20 cellular contexts compared by ENCODE assay signal in the genomic region with DNA sequence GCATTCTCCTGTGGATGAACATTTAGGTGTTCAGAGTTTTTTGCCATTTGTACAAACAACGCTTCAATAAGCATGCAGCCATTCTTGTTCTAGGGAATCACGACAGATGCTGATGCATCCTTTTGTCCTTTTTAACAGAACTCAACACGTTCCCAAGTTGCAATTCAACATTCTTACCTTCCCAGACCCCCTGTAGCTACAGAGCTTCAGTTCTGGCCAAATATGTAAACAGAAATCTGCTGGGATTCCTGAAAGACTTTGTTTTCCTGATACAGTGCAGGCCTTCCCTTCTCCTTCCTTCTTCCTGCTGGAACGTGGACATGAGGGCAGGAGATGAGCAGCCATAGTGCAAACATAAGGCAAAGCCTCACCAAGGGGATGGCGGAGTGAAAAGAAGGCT. TPM values are rescaled to one million over a fixed set of nuclear protein-coding genes. Genes with fewer than 3 reads are reported as not detected.
DNase-seq lines count a peak whose midpoint lies in the region; ATAC-seq, FAIRE-seq and TF ChIP-seq lines count a peak whose summit lies in the region.
"Had no signal": no experiment of that assay in that cellular context is flagged by ENCODE, and none has a peak within 500 bp of the region (broad histone marks: within the 10 kb centered on the region; RNA-seq: fewer than 3 reads in every experiment).

No MANE protein-coding gene starts in this region.

- H3K9me3 ChIP-seq in H1 (ENCODE audit: insufficient read depth in 2 of 2, low read depth in 1 of 2, low read length in 1 of 2), result no peaks in the 10 kb centered on the region
- H3K9me3 ChIP-seq: A549; BE2C; BLaER1 treated with 17β-estradiol and CSF1 and Interleukin-3, amounts not matched to agents 10 nM and 100 nM had no signal

- H3K23me2 ChIP-seq in H1 (ENCODE audit: low read depth, low read length), result no peaks in the 10 kb centered on the region; the same call in 1 of the 2 replicates

- H3K4me3 ChIP-seq in GM23338, result no peak overlapping the region
- H3K4me3 ChIP-seq in H1 (ENCODE audit: extremely low read depth in 1 of 4, insufficient read depth in 2 of 4, low read depth in 3 of 4, low read length in 4 of 4), result no peak overlapping the region
- H3K4me3 ChIP-seq in H7 (ENCODE audit: insufficient read depth, low read depth, low read length), result no peak overlapping the region
- H3K4me3 ChIP-seq: A549; BLaER1 treated with 17β-estradiol and CSF1 and Interleukin-3, amounts not matched to agents 10 nM and 100 nM; GM12878 had no signal

- no peak overlapping the region for H2BK12ac ChIP-seq in H1 (ENCODE audit: low read depth, low read length)

- peaks cover 2% of the 10 kb centered on the region; the same call in 1 of the 2 replicates for H3K79me1 ChIP-seq in H1 (ENCODE audit: low read depth, low read length)

- H4K20me1 ChIP-seq in GM23338 (replicated peaks; ENCODE audit: insufficient read depth), result no peaks in the 10 kb centered on the region
- no peaks in the 10 kb centered on the region for H4K20me1 ChIP-seq in H1 (replicated peaks in 1 of 2; ENCODE audit: control insufficient read depth in 1 of 2, insufficient read depth in 2 of 2, low read length in 2 of 2)
- H4K20me1 ChIP-seq: BLaER1 treated with 17β-estradiol and CSF1 and Interleukin-3, amounts not matched to agents 10 nM and 100 nM had no signal

- H3K14ac ChIP-seq in H1 (ENCODE audit: insufficient read length), result no peak overlapping the region

- no peaks in the 10 kb centered on the region for H3K9me3 Mint-ChIP-seq in GM23338
- H3K9me3 Mint-ChIP-seq: CD4-positive, alpha-beta T cell; CD8-positive, alpha-beta memory T cell had no signal

- FAIRE-seq in H1 (lab: Jason Lieb, UNC), result no peak
- FAIRE-seq in D721Med (lab: Jason Lieb, UNC), result no peak
- FAIRE-seq: A549, GM12878 had no signal

- no peak for TF ChIP-seq RAD21 in H1 (IDR thresholded peaks at IDR 0.05 in 1 of 2, conservative IDR thresholded peaks at IDR 0.05 in 1 of 2; ENCODE audit: low read depth in 2 of 2, low read length in 2 of 2)

- H3K36me3 ChIP-seq in GM23338 (ENCODE audit: insufficient read depth) (no peaks in the 10 kb centered on the region), H1 (ENCODE audit: control insufficient read depth in 2 of 4, insufficient read depth in 4 of 4, low read length in 3 of 4) (no peaks in the 10 kb centered on the region), H7 (replicated peaks; ENCODE audit: control insufficient read depth, insufficient read depth, low read length) (no peaks in the 10 kb centered on the region)
- H3K36me3 ChIP-seq: BE2C; BLaER1 treated with 17β-estradiol and CSF1 and Interleukin-3, amounts not matched to agents 10 nM and 100 nM had no signal

- no peaks in the 10 kb centered on the region for H3K79me2 ChIP-seq in GM23338 (replicated peaks; ENCODE audit: insufficient read depth)
- H3K79me2 ChIP-seq in H1 (ENCODE audit: control insufficient read depth in 1 of 2, insufficient read depth in 2 of 2, low read length in 2 of 2), result no peaks in the 10 kb centered on the region

- H2AFZ ChIP-seq in GM23338 (no peak overlapping the region), H1 (ENCODE audit: low read length) (no peak overlapping the region)

- no peak for TF ChIP-seq CTCF in GM23338 (conservative IDR thresholded peaks at IDR 0.05; ENCODE audit: low read depth in 2 of 2)
- TF ChIP-seq CTCF in H1 (IDR thresholded peaks at IDR 0.05; ENCODE audit: control extremely low read depth in 1 of 3, insufficient read depth in 1 of 3, low read depth in 1 of 3, low read length in 3 of 3), result no peak
- no peak for TF ChIP-seq CTCF in D721Med (IDR thresholded peaks at IDR 0.05; ENCODE audit: insufficient read depth, missing control alignments)

- no peaks in the 10 kb centered on the region for H3K36me3 Mint-ChIP-seq in GM23338 (ENCODE audit: low read depth)
- H3K36me3 Mint-ChIP-seq: CD14-positive monocyte; CD8-positive, alpha-beta memory T cell had no signal

- H2AK5ac ChIP-seq in H1 (ENCODE audit: low read depth, low read length), result 0 out of 2 replicates have a peak overlapping the region, but pooled peaks have one; percentile 56

- TF ChIP-seq POLR2A in H1 (IDR thresholded peaks at IDR 0.05; ENCODE audit: control extremely low read depth in 1 of 2, low read depth in 2 of 2, low read length in 2 of 2), result no peak

- H4K91ac ChIP-seq in H1 (replicated peaks; ENCODE audit: insufficient read length, low read length), result no peak overlapping the region

- H3K27ac ChIP-seq in GM23338 (ENCODE audit: low read depth), result no peak overlapping the region
- H3K27ac ChIP-seq in H1 (ENCODE audit: low read depth, low read length), result no peak overlapping the region
- H3K27ac ChIP-seq: A549; BLaER1 treated with 17β-estradiol and CSF1 and Interleukin-3, amounts not matched to agents 10 nM and 100 nM had no signal

- H3K4ac ChIP-seq in H1 (replicated peaks; ENCODE audit: insufficient read length, low read depth, low read length), result no peak overlapping the region

- no peak overlapping the region for H2BK20ac ChIP-seq in H1 (ENCODE audit: low read length)

- peaks cover 2% of the 10 kb centered on the region for H3K27me3 Mint-ChIP-seq in GM23338 (ENCODE audit: insufficient read depth, low read depth, poor library complexity)

- CTCF ChIA-PET in H1 (lab: Charles Lee; ENCODE audit: partially characterized antibody), result interaction anchor here (1.0 to 1.6 kb wide), 3 partner anchors 18 to 88 kb away, joined by 3 to 4 read pairs (median 3); no protein-coding TSS in a partner anchor

- TF ChIP-seq EP300 in H1 (IDR thresholded peaks at IDR 0.05; ENCODE audit: borderline replicate concordance in 1 of 2, low read depth in 2 of 2, low read length in 2 of 2), result no peak

- H3K9me2 ChIP-seq in GM23338 (ENCODE audit: insufficient read depth), result no peaks in the 10 kb centered on the region

- no peak overlapping the region for H3K18ac ChIP-seq in H1 (ENCODE audit: extremely low read depth, low read length)

- H2BK120ac ChIP-seq in H1 (replicated peaks; ENCODE audit: low read depth, low read length), result no peak overlapping the region

- peak; percentile 57 for DNase-seq in ELF-1 (ENCODE audit: low read depth, low spot score)
- peak; percentile 58 for DNase-seq in GM23338 (ENCODE audit: low spot score)
- DNase-seq in H1 (ENCODE audit: low read depth in 1 of 2, low spot score in 2 of 2), result no peak
- DNase-seq in D721Med (ENCODE audit: insufficient read length, low spot score), result no peak
- DNase-seq in anterior cingulate cortex (lab: John Stamatoyannopoulos, UW), result no peak
- DNase-seq in H7, result no peak
- DNase-seq: 8988T; ACHN; AML-193; BE2C; CD4-positive, alpha-beta T cell; CD8-positive, alpha-beta memory T cell; DMS153; DND-41; GDM1; HCEC 1CT had no signal

- H3F3A ChIP-seq in GM23338 (replicated peaks; ENCODE audit: low read depth), result no peaks in the 10 kb centered on the region

- no peak overlapping the region for H3K9ac ChIP-seq in H1 (replicated peaks in 1 of 4; ENCODE audit: extremely low read depth in 1 of 4, low read depth in 3 of 4, low read length in 3 of 4)
- H3K9ac ChIP-seq: BLaER1 treated with 17β-estradiol and CSF1 and Interleukin-3, amounts not matched to agents 10 nM and 100 nM had no signal

- POLR2A ChIA-PET in H1 (lab: Charles Lee; ENCODE audit: partially characterized antibody), result no interaction called here

- H3K27me3 ChIP-seq in GM23338 (ENCODE audit: insufficient read depth) (no peaks in the 10 kb centered on the region), H1 (replicated peaks in 1 of 4; ENCODE audit: control insufficient read depth in 3 of 4, extremely low read depth in 1 of 4, insufficient read depth in 3 of 4, low read length in 3 of 4) (no peaks in the 10 kb centered on the region), H7 (ENCODE audit: control insufficient read depth, insufficient read depth, low read length) (no peaks in the 10 kb centered on the region)
- H3K27me3 ChIP-seq: BE2C; BLaER1 treated with 17β-estradiol and CSF1 and Interleukin-3, amounts not matched to agents 10 nM and 100 nM had no signal

- H3K4me1 ChIP-seq in GM23338 (ENCODE audit: insufficient read depth) (peaks cover 6% of the 10 kb centered on the region), H1 (replicated peaks in 1 of 4; ENCODE audit: control insufficient read depth in 3 of 4, insufficient read depth in 4 of 4, low read length in 3 of 4) (peaks cover 0 to under 1% (median 0%) of the 10 kb centered on the region in 4 experiments; a peak in 2 of 7 replicates)
- H3K4me1 ChIP-seq: BE2C; BLaER1 treated with 17β-estradiol and CSF1 and Interleukin-3, amounts not matched to agents 10 nM and 100 nM had no signal

- H3K27ac Mint-ChIP-seq in GM23338, result no peak overlapping the region
- H3K27ac Mint-ChIP-seq: CD14-positive monocyte; CD4-positive, alpha-beta T cell had no signal

- H3K4me2 ChIP-seq in GM23338 (no peak overlapping the region), H1 (ENCODE audit: insufficient read depth in 1 of 2, low read depth in 2 of 2, low read length in 2 of 2) (no peak overlapping the region)
- H3K4me2 ChIP-seq: A549; BLaER1 treated with 17β-estradiol and CSF1 and Interleukin-3, amounts not matched to agents 10 nM and 100 nM had no signal

- no peak for ATAC-seq in GM23338
- ATAC-seq: A549, GM12878 had no signal

- H4K5ac ChIP-seq in H1 (ENCODE audit: insufficient read length, low read depth, low read length), result no peak overlapping the region

- no peak overlapping the region for H3K23ac ChIP-seq in H1 (ENCODE audit: insufficient read length)

- H2BK15ac ChIP-seq in H1 (ENCODE audit: low read length), result no peak overlapping the region

- H3K56ac ChIP-seq in H1 (replicated peaks; ENCODE audit: insufficient read length, low read depth, low read length), result no peak overlapping the region

- no peak overlapping the region for H2BK5ac ChIP-seq in H1 (ENCODE audit: low read depth, low read length)

- 75% methylated on average over 5 of the region's 5 CpGs; no CpG with 5 or more reads in 1 of the 2 experiments for WGBS in H1 (ENCODE audit: extremely low coverage in 1 of 2, insufficient coverage in 1 of 2, insufficient read length in 1 of 2, insufficient replicate concordance in 2 of 2, low coverage in 1 of 2, low lambda C conversion rate in 2 of 2, missing lambda C conversion rate in 1 of 2), 2 experiments

- peaks cover 6% of the 10 kb centered on the region for H3K4me1 Mint-ChIP-seq in GM23338
- H3K4me1 Mint-ChIP-seq: CD14-positive monocyte; CD8-positive, alpha-beta memory T cell had no signal

- no peak overlapping the region for H3K4me3 Mint-ChIP-seq in GM23338
- H3K4me3 Mint-ChIP-seq: CD14-positive monocyte; CD4-positive, alpha-beta T cell; CD8-positive, alpha-beta memory T cell had no signal

- no peak overlapping the region for H4K8ac ChIP-seq in H1 (ENCODE audit: extremely low read depth, insufficient read depth, low read length)

RNA-seq across cellular contexts. Expression of a gene that starts 59.1 kb away (rescaled TPM):
- total RNA-seq in GM23338 (2014; rRNA removed; shearing (Covaris generic)), result 0.10 TPM in 1 of 2 replicates, not detected in the other
- polyA plus RNA-seq in GM23338 (2016; fragmentation: Nextera tagmentation; extraction: Ambion mirVana), result 0.65 and 0.70 TPM in 2 replicates
- 0.19 and 0.34 TPM in 2 replicates for total RNA-seq in H1 (2021; fragmentation: NEBNext Ultra II Directional; extraction: Animal tissue kit (Norgen Biotek cat#: 25700))
- 0.93 and 0.97 TPM in 2 replicates for polyA plus RNA-seq in H1 (2011; rRNA removed)
- 1.2 TPM for polyA plus RNA-seq in H1 (2011; cell fraction: cytosol; rRNA removed)
- 0.37 TPM for polyA plus RNA-seq in H1 (2011; cell fraction: nucleus; rRNA removed)
- polyA plus RNA-seq in H1 (2012, experiment 1 of 2), result 0.59 to 0.94 TPM (median 0.87 TPM) in 4 replicates
- 0.42 TPM for polyA plus RNA-seq in H1 (2012, experiment 2 of 2)
- polyA plus RNA-seq in H1 (2013, experiment 1 of 2), result 0.83 TPM
- polyA plus RNA-seq in H1 (2013, experiment 2 of 2), result 0.83 TPM
- 1.3 and 1.6 TPM in 2 replicates for polyA minus RNA-seq in H1 (2011; rRNA and poly(A)+ RNA removed)
- polyA minus RNA-seq in H1 (2011; cell fraction: cytosol; rRNA and poly(A)+ RNA removed), result not detected
- 0.80 TPM for polyA minus RNA-seq in H1 (2011; cell fraction: nucleus; rRNA and poly(A)+ RNA removed)
- 0.14 TPM in 1 of 2 replicates, not detected in the other for total RNA-seq in H7 (2014; rRNA removed; shearing (Covaris generic))
- total RNA-seq: CD4-positive, alpha-beta T cell; CD8-positive, alpha-beta memory T cell had no signal
- polyA plus RNA-seq: CD8-positive, alpha-beta memory T cell had no signal

Comparison
In these comparisons a context has a peak if more than half of its experiments do, and no peak if none do; other contexts are left out.
1. DNase-seq: peak in ELF-1 (single experiment) and GM23338 (single experiment); none in H1 (0 of 2), D721Med (single experiment), anterior cingulate cortex (0 of 58) and H7 (single experiment).